Comparison of ENCODE assay signal across 8 cellular contexts in the genomic region with DNA sequence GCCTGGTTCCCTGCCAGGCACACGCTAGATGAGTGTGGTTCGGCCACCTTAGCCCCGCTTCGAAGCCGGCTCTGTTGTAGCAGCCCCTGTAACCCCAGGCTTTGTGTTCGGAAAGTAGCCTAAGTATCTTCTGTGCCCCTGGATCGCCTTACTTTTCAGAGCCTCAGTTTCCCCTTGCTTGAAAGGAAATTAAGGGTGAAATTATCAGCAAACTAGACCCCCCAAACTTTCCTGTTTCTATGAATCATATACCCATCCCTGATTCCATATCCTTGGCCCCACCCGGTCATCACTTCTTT. TPM values are rescaled to one million over a fixed set of nuclear protein-coding genes. Genes with fewer than 3 reads are reported as not detected.
DNase-seq lines count a peak whose midpoint lies in the region; ATAC-seq and TF ChIP-seq lines count a peak whose summit lies in the region.

No MANE protein-coding gene starts in this region.

- in situ Hi-C loops in astrocyte of the spinal cord (cut with HindIII; ENCODE audit: low sequenced_read_pairs): no loop called here

- no peaks in the 10 kb centered on the region for H3K9me3 ChIP-seq in heart right ventricle

- H3K27ac Mint-ChIP-seq in memory B cell: peak overlapping the region; percentile 91

- peaks cover 0 to 63% (median 24%) of the 10 kb centered on the region in 9 donors for H3K36me3 ChIP-seq in heart right ventricle
- H3K36me3 ChIP-seq in urinary bladder (ENCODE audit: insufficient read depth): no peaks in the 10 kb centered on the region

- H3K36me3 Mint-ChIP-seq in memory B cell: peaks cover 7% of the 10 kb centered on the region

- 0 to 1% methylated on average over 8 of the region's 8 CpGs for WGBS in heart right ventricle, 2 donors
- 0% methylated on average over 8 of the region's 8 CpGs for WGBS in urinary bladder

- H3K27ac ChIP-seq in heart right ventricle: peak overlapping the region in 9 of 10 donors; percentile 57 to 96 (median 92)
- peak overlapping the region; percentile 13 for H3K27ac ChIP-seq in urinary bladder (ENCODE audit: low read depth)
- H3K27ac ChIP-seq in caudate nucleus (ENCODE audit: low read depth, low read length): no peak overlapping the region

- no peak for TF ChIP-seq CTCF in heart right ventricle (IDR thresholded peaks at IDR 0.05)
- no peak for TF ChIP-seq CTCF in astrocyte of the spinal cord (IDR thresholded peaks at IDR 0.05; ENCODE audit: low read depth, low read length)

- no peaks in the 10 kb centered on the region for H3K9me3 Mint-ChIP-seq in memory B cell

- peaks cover 3 to 53% (median 44%) of the 10 kb centered on the region in 9 donors for H3K4me1 ChIP-seq in heart right ventricle
- H3K4me1 ChIP-seq in urinary bladder (ENCODE audit: insufficient read depth): no peaks in the 10 kb centered on the region

- intact Hi-C loops in heart right ventricle (cut with DNase I) (no loop called here), left cardiac atrium (cut with DNase I) (no loop called here)

- H3K4me1 Mint-ChIP-seq in memory B cell: peaks cover 22% of the 10 kb centered on the region

- DNase-seq in heart right ventricle (no peak), left cardiac atrium (no peak), astrocyte of the spinal cord (ENCODE audit: low read depth, low spot score) (no peak), memory B cell (ENCODE audit: low spot score in 2 of 2) (no peak), caudate nucleus (lab: John Stamatoyannopoulos, UW) (no peak), cortex of kidney (lab: John Stamatoyannopoulos, UW) (no peak)

- H3K27me3 Mint-ChIP-seq in memory B cell: no peaks in the 10 kb centered on the region

- no peaks in the 10 kb centered on the region for H3K27me3 ChIP-seq in heart right ventricle

- H3K4me3 ChIP-seq in heart right ventricle (peak overlapping the region; percentile 80 to 98 (median 86)), astrocyte of the spinal cord (ENCODE audit: low read depth, low read length) (peak overlapping the region; percentile 99), urinary bladder (ENCODE audit: low read depth, low read length) (peak overlapping the region; percentile 86)

- no peak for ATAC-seq in heart right ventricle
- ATAC-seq in left cardiac atrium: no peak
- ATAC-seq in memory B cell (ENCODE audit: low read depth): no peak
- no peak for ATAC-seq in GM21825 (IDR thresholded peaks at IDR 0.05; ENCODE audit: unreplicated experiment)

- H3K4me3 Mint-ChIP-seq in memory B cell: peak overlapping the region; percentile 95

RNA-seq across cellular contexts. Expression of gene PDCD11, which starts 0.3 kb away (rescaled TPM):
- total RNA-seq in heart right ventricle (10 to 100 TPM in 8 of 10 donors, 1 to 10 TPM in 2; 9.4 to 16.9 (median 12.7) TPM), left cardiac atrium (10 to 100 TPM; 11.9 to 17.8 TPM), urinary bladder (19.7 TPM)
- polyA plus RNA-seq in heart right ventricle (10 to 100 TPM; 10.9 to 15.1 TPM), urinary bladder (14.9 TPM)

RNA-seq across cellular contexts. Expression of gene ATP5MK, which starts 0.5 kb away (rescaled TPM):
- total RNA-seq in heart right ventricle (1,000 to 10,000 TPM in 9 of 10 donors, 100 to 1,000 TPM in 1; 936 to 1,374 (median 1,266) TPM), left cardiac atrium (100 to 1,000 TPM; 870 to 985 TPM), urinary bladder (231 TPM)
- polyA plus RNA-seq in heart right ventricle (1,000 to 10,000 TPM; 1,385 to 3,857 TPM), urinary bladder (456 TPM)

RNA-seq across cellular contexts. Expression of gene TAF5, which starts 29.0 kb away (rescaled TPM):
- 1 to 10 TPM; 1.5 to 3.8 (median 2.1) TPM for total RNA-seq in heart right ventricle
- 1 to 10 TPM; 1.5 to 2.2 TPM for polyA plus RNA-seq in heart right ventricle
- 1 to 10 TPM; 1.5 to 2.9 TPM for total RNA-seq in left cardiac atrium
- 8.7 TPM for total RNA-seq in urinary bladder
- 3.0 TPM for polyA plus RNA-seq in urinary bladder

RNA-seq across cellular contexts. Expression of gene PCGF6, which starts 45.8 kb away (rescaled TPM):
- 1 to 10 TPM; 5.5 to 8.0 (median 6.5) TPM for total RNA-seq in heart right ventricle
- 1 to 10 TPM; 6.1 to 7.4 TPM for polyA plus RNA-seq in heart right ventricle
- total RNA-seq in left cardiac atrium: 1 to 10 TPM; 5.7 to 7.9 TPM
- total RNA-seq in urinary bladder: 14.9 TPM
- polyA plus RNA-seq in urinary bladder: 10.1 TPM

RNA-seq across cellular contexts. Expression of gene CALHM2, which starts 55.4 kb away (rescaled TPM):
- total RNA-seq in heart right ventricle (10 to 100 TPM in 6 of 10 donors, 1 to 10 TPM in 4; 5.2 to 17.7 (median 10.9) TPM), left cardiac atrium (10 to 100 TPM; 25.6 to 30.8 TPM), urinary bladder (17.4 TPM)
- polyA plus RNA-seq in heart right ventricle (10 to 100 TPM; 12.1 to 23.5 TPM), urinary bladder (68.5 TPM)
